18 cellular contexts compared by ENCODE assay signal in genomic region chr18:74203811-74204210, GRCh38. TPM values are rescaled to one million over a fixed set of nuclear protein-coding genes. Genes with fewer than 3 reads are reported as not detected.
A peak's percentile ranks its signal among the peaks of the same experiment; 100 is the strongest.
DNase-seq lines count a peak whose midpoint lies in the region; ATAC-seq, FAIRE-seq and TF ChIP-seq lines count a peak whose summit lies in the region.
"Had no signal": no experiment of that assay in that cellular context is flagged by ENCODE, and none has a peak within 500 bp of the region (broad histone marks: within the 10 kb centered on the region; RNA-seq: fewer than 3 reads in every experiment).

No MANE protein-coding gene starts in this region.

- H2BK5ac ChIP-seq in H1 (ENCODE audit: low read depth, low read length) = no peak overlapping the region
- H2BK5ac ChIP-seq in neuronal stem cell (ENCODE audit: low read length) = no peak overlapping the region

- TF ChIP-seq CTCF in heart left ventricle (IDR thresholded peaks at IDR 0.05) = no peak
- TF ChIP-seq CTCF in H1 (IDR thresholded peaks at IDR 0.05; ENCODE audit: control extremely low read depth in 1 of 3, insufficient read depth in 1 of 3, low read depth in 1 of 3, low read length in 3 of 3) = no peak
- no peak for TF ChIP-seq CTCF in MM.1S (IDR thresholded peaks at IDR 0.05; ENCODE audit: low read length)

- H3K79me1 ChIP-seq in H1 (ENCODE audit: low read depth, low read length) = no peaks in the 10 kb centered on the region
- H3K79me1 ChIP-seq in neuronal stem cell (ENCODE audit: low read depth, low read length) = no peaks in the 10 kb centered on the region

- ATAC-seq in left ventricle myocardium superior (peak; percentile 23), heart left ventricle (no peak), GM21367 (IDR thresholded peaks at IDR 0.05; ENCODE audit: unreplicated experiment) (no peak)
- ATAC-seq in activated CD4-positive, CD25-positive, alpha-beta regulatory T cell treated with anti-CD3 and anti-CD28 coated beads, Interleukin-2, amount 50 U/mL, for 24 hours = no peak
- ATAC-seq: HCT116 had no signal

- H3K4me2 ChIP-seq in H1 (ENCODE audit: insufficient read depth in 1 of 2, low read depth in 2 of 2, low read length in 2 of 2) (no peak overlapping the region), neuronal stem cell (ENCODE audit: insufficient read depth, low read length, poor library complexity, severe bottlenecking) (no peak overlapping the region), MM.1S (ENCODE audit: low read depth, low read length) (no peak overlapping the region)

- no peak overlapping the region for H3K23ac ChIP-seq in H1 (ENCODE audit: insufficient read length)
- no peak overlapping the region for H3K23ac ChIP-seq in neuronal stem cell (ENCODE audit: low read depth, low read length, poor library complexity)

- H2BK12ac ChIP-seq in H1 (ENCODE audit: low read depth, low read length) (no peak overlapping the region), neuronal stem cell (ENCODE audit: low read length) (peak overlapping the region; percentile 81)

- H3K23me2 ChIP-seq in H1 (ENCODE audit: low read depth, low read length) = no peaks in the 10 kb centered on the region

- H3K9me2 ChIP-seq in MM.1S (replicated peaks; ENCODE audit: insufficient read depth, low read length) = no peaks in the 10 kb centered on the region

- H2BK15ac ChIP-seq in H1 (ENCODE audit: low read length) = peak overlapping the region; percentile 35; the same call in 1 of the 2 replicates
- no peak overlapping the region for H2BK15ac ChIP-seq in neuronal stem cell (ENCODE audit: low read length)

- POLR2A ChIA-PET in H1 (lab: Charles Lee; ENCODE audit: partially characterized antibody) = interaction anchor here (0.7 kb wide), 1 partner anchor 76 kb away, joined by 3 read pairs; no protein-coding TSS in a partner anchor

- H3K18ac ChIP-seq in H1 (ENCODE audit: extremely low read depth, low read length) = no peak overlapping the region
- no peak overlapping the region for H3K18ac ChIP-seq in neuronal stem cell (ENCODE audit: low read length)

- no peak overlapping the region for H4K5ac ChIP-seq in H1 (ENCODE audit: insufficient read length, low read depth, low read length)

- H3K27ac ChIP-seq in heart left ventricle (no peak overlapping the region), H1 (ENCODE audit: low read depth, low read length) (no peak overlapping the region), neuronal stem cell (replicated peaks; ENCODE audit: low read length) (no peak overlapping the region), MM.1S (ENCODE audit: low read length) (no peak overlapping the region)

- H3K4me3 ChIP-seq in heart left ventricle (no peak overlapping the region), H1 (ENCODE audit: extremely low read depth in 1 of 4, insufficient read depth in 2 of 4, low read depth in 3 of 4, low read length in 4 of 4) (no peak overlapping the region), neuronal stem cell (ENCODE audit: low read length in 2 of 2) (peak overlapping the region in 1 of 2 donors; percentile 3), MM.1S (ENCODE audit: low read length) (no peak overlapping the region)

- FAIRE-seq in H1 (lab: Jason Lieb, UNC) = no peak
- FAIRE-seq: GM12892, GM19239, H54 had no signal

- H4K91ac ChIP-seq in H1 (replicated peaks; ENCODE audit: insufficient read length, low read length) = no peak overlapping the region
- H4K91ac ChIP-seq in neuronal stem cell (ENCODE audit: low read depth, low read length, poor library complexity) = no peak overlapping the region

- H3K36me3 ChIP-seq in heart left ventricle = no peaks in the 10 kb centered on the region
- no peaks in the 10 kb centered on the region for H3K36me3 ChIP-seq in H1 (ENCODE audit: control insufficient read depth in 2 of 4, insufficient read depth in 4 of 4, low read length in 3 of 4)
- H3K36me3 ChIP-seq in neuronal stem cell (replicated peaks in 1 of 2; ENCODE audit: control insufficient read depth in 2 of 2, insufficient read depth in 2 of 2, low read length in 2 of 2) = no peaks in the 10 kb centered on the region
- no peaks in the 10 kb centered on the region for H3K36me3 ChIP-seq in MM.1S (replicated peaks; ENCODE audit: insufficient read depth, low read length)
- H3K36me3 ChIP-seq: BE2C had no signal

- DNase-seq in left ventricle myocardium superior (no peak), heart left ventricle (no peak), H1 (ENCODE audit: low read depth in 1 of 2, low spot score in 2 of 2) (no peak), neuronal stem cell (ENCODE audit: low spot score) (no peak), ureter (ENCODE audit: low spot score) (peak; percentile 25), MM.1S (no peak)
- DNase-seq: BE2C; Caco-2; CD8-positive, alpha-beta memory T cell; DND-41; GDM1 had no signal

- H3K14ac ChIP-seq in H1 (ENCODE audit: insufficient read length) (no peak overlapping the region), neuronal stem cell (ENCODE audit: low read length) (peak overlapping the region; percentile 67)

- no peaks in the 10 kb centered on the region for H3F3A ChIP-seq in MM.1S (ENCODE audit: insufficient read depth, low read length)

- H4K8ac ChIP-seq in H1 (ENCODE audit: extremely low read depth, insufficient read depth, low read length) (no peak overlapping the region), neuronal stem cell (ENCODE audit: low read depth, low read length) (no peak overlapping the region)

- CTCF ChIA-PET in H1 (lab: Charles Lee; ENCODE audit: partially characterized antibody) = interaction anchor here (0.8 kb wide), 1 partner anchor 9 kb away, joined by 4 read pairs; no protein-coding TSS in a partner anchor

- TF ChIP-seq POLR2A in heart left ventricle (IDR thresholded peaks at IDR 0.05) = no peak
- no peak for TF ChIP-seq POLR2A in H1 (IDR thresholded peaks at IDR 0.05; ENCODE audit: control extremely low read depth in 1 of 2, low read depth in 2 of 2, low read length in 2 of 2)

- H2AK5ac ChIP-seq in H1 (ENCODE audit: low read depth, low read length) (no peak overlapping the region), neuronal stem cell (ENCODE audit: low read depth, low read length) (no peak overlapping the region)

- no peak for TF ChIP-seq EP300 in H1 (IDR thresholded peaks at IDR 0.05; ENCODE audit: borderline replicate concordance in 1 of 2, low read depth in 2 of 2, low read length in 2 of 2)

- no peaks in the 10 kb centered on the region for H3K79me2 ChIP-seq in H1 (ENCODE audit: control insufficient read depth in 1 of 2, insufficient read depth in 2 of 2, low read length in 2 of 2)
- H3K79me2 ChIP-seq in MM.1S (ENCODE audit: low read length) = no peaks in the 10 kb centered on the region

- no peaks in the 10 kb centered on the region for H3K27me3 ChIP-seq in heart left ventricle
- H3K27me3 ChIP-seq in H1 (replicated peaks in 1 of 4; ENCODE audit: control insufficient read depth in 3 of 4, extremely low read depth in 1 of 4, insufficient read depth in 3 of 4, low read length in 3 of 4) = no peaks in the 10 kb centered on the region
- H3K27me3 ChIP-seq in neuronal stem cell (ENCODE audit: control insufficient read depth in 3 of 3, insufficient read depth in 3 of 3, low read depth in 1 of 3, low read length in 3 of 3) = peaks cover 0 to 11% (median 0%) of the 10 kb centered on the region in 3 experiments
- H3K27me3 ChIP-seq in MM.1S (replicated peaks; ENCODE audit: insufficient read depth, low read length) = no peaks in the 10 kb centered on the region
- H3K27me3 ChIP-seq: BE2C had no signal

- intact Hi-C loops in left ventricle myocardium superior (cut with micrococcal nuclease) = no loop called here
- intact Hi-C loops in heart left ventricle (cut with DNase I) = loop anchor here in 1 of 10 donors (5.0 kb wide), 1 partner anchor 348 kb away; no protein-coding TSS in a partner anchor

- H2BK120ac ChIP-seq in H1 (replicated peaks; ENCODE audit: low read depth, low read length) (no peak overlapping the region), neuronal stem cell (ENCODE audit: low read depth, low read length) (no peak overlapping the region)

- no peaks in the 10 kb centered on the region for H3K9me3 ChIP-seq in heart left ventricle
- no peaks in the 10 kb centered on the region; a peak in 1 of 4 replicates for H3K9me3 ChIP-seq in H1 (ENCODE audit: insufficient read depth in 2 of 2, low read depth in 1 of 2, low read length in 1 of 2)
- H3K9me3 ChIP-seq in neuronal stem cell (replicated peaks in 1 of 2; ENCODE audit: control insufficient read depth in 2 of 2, insufficient read depth in 1 of 2, low read depth in 1 of 2, low read length in 2 of 2) = peaks cover 0 to 3% of the 10 kb centered on the region in 2 donors
- no peaks in the 10 kb centered on the region for H3K9me3 ChIP-seq in MM.1S (replicated peaks; ENCODE audit: insufficient read depth, low read length)
- H3K9me3 ChIP-seq: BE2C, Caco-2 had no signal

- no peak overlapping the region for H3K4ac ChIP-seq in H1 (replicated peaks; ENCODE audit: insufficient read length, low read depth, low read length)
- no peak overlapping the region for H3K4ac ChIP-seq in neuronal stem cell (ENCODE audit: low read length)

- no peak for TF ChIP-seq RAD21 in H1 (IDR thresholded peaks at IDR 0.05 in 1 of 2, conservative IDR thresholded peaks at IDR 0.05 in 1 of 2; ENCODE audit: low read depth in 2 of 2, low read length in 2 of 2)

- no peaks in the 10 kb centered on the region for H4K20me1 ChIP-seq in H1 (replicated peaks in 1 of 2; ENCODE audit: control insufficient read depth in 1 of 2, insufficient read depth in 2 of 2, low read length in 2 of 2)
- H4K20me1 ChIP-seq in MM.1S (ENCODE audit: insufficient read depth, low read length) = no peaks in the 10 kb centered on the region

- H3K4me1 ChIP-seq in heart left ventricle = peaks cover 0 to 8% (median 0%) of the 10 kb centered on the region in 12 donors
- no peaks in the 10 kb centered on the region; a peak in 1 of 7 replicates for H3K4me1 ChIP-seq in H1 (replicated peaks in 1 of 4; ENCODE audit: control insufficient read depth in 3 of 4, insufficient read depth in 4 of 4, low read length in 3 of 4)
- no peaks in the 10 kb centered on the region for H3K4me1 ChIP-seq in neuronal stem cell (ENCODE audit: control insufficient read depth in 2 of 2, insufficient read depth in 1 of 2, low read depth in 1 of 2, low read length in 2 of 2)
- H3K4me1 ChIP-seq in MM.1S (ENCODE audit: low read length) = no peaks in the 10 kb centered on the region
- H3K4me1 ChIP-seq: BE2C had no signal

- H3K9ac ChIP-seq in H1 (replicated peaks in 1 of 4; ENCODE audit: extremely low read depth in 1 of 4, low read depth in 3 of 4, low read length in 3 of 4) = no peak overlapping the region
- H3K9ac ChIP-seq in neuronal stem cell (ENCODE audit: low read depth, low read length, poor library complexity) = peak overlapping the region; percentile 30
- H3K9ac ChIP-seq in MM.1S (ENCODE audit: low read length) = no peak overlapping the region

- H3K56ac ChIP-seq in H1 (replicated peaks; ENCODE audit: insufficient read length, low read depth, low read length) = no peak overlapping the region

- H2BK20ac ChIP-seq in H1 (ENCODE audit: low read length) = no peak overlapping the region

- WGBS in heart left ventricle, 4 donors = 39 to 59% (median 53%) methylated on average over 7 of the region's 7 CpGs
- 72% methylated on average over 7 of the region's 7 CpGs; no CpG with 5 or more reads in 1 of the 2 experiments for WGBS in H1 (ENCODE audit: extremely low coverage in 1 of 2, insufficient coverage in 1 of 2, insufficient read length in 1 of 2, insufficient replicate concordance in 2 of 2, low coverage in 1 of 2, low lambda C conversion rate in 2 of 2, missing lambda C conversion rate in 1 of 2), 2 experiments
- WGBS in neuronal stem cell (ENCODE audit: extremely low coverage in 2 of 2, insufficient read length in 2 of 2, insufficient replicate concordance in 1 of 2), 2 donors = no CpG with 5 or more reads among the region's 7 CpGs

- no peak overlapping the region for H2AFZ ChIP-seq in H1 (ENCODE audit: low read length)
- H2AFZ ChIP-seq in neuronal stem cell (ENCODE audit: low read length) = no peak overlapping the region
- H2AFZ ChIP-seq in MM.1S (ENCODE audit: low read length) = no peak overlapping the region

RNA-seq across cellular contexts. Expression of gene TIMM21, which starts 55.5 kb away (rescaled TPM):
- 163 TPM for total RNA-seq in left ventricle myocardium superior
- 100 to 1,000 TPM in 5 of 9 donors, 10 to 100 TPM in 4; 65.0 to 139 (median 110) TPM for total RNA-seq in heart left ventricle
- 100 to 1,000 TPM in 1 of 2 donors, 10 to 100 TPM in 1; 89.7 to 114 TPM for polyA plus RNA-seq in heart left ventricle
- 43.8 and 46.3 TPM in 2 replicates for total RNA-seq in H1 (2021; fragmentation: NEBNext Ultra II Directional; extraction: Animal tissue kit (Norgen Biotek cat#: 25700))
- polyA plus RNA-seq in H1 (2011; rRNA removed) = 17.6 and 27.9 TPM in 2 replicates
- 41.9 TPM for polyA plus RNA-seq in H1 (2011; cell fraction: cytosol; rRNA removed)
- polyA plus RNA-seq in H1 (2011; cell fraction: nucleus; rRNA removed) = 21.7 TPM
- polyA plus RNA-seq in H1 (2012, experiment 1 of 2) = 45.8 to 82.6 TPM (median 47.0 TPM) in 4 replicates
- 3.5 TPM for polyA plus RNA-seq in H1 (2012, experiment 2 of 2)
- 33.2 TPM for polyA plus RNA-seq in H1 (2013, experiment 1 of 2)
- polyA plus RNA-seq in H1 (2013, experiment 2 of 2) = 34.8 TPM
- polyA minus RNA-seq in H1 (2011; rRNA and poly(A)+ RNA removed) = 30.6 and 37.6 TPM in 2 replicates
- 16.1 TPM for polyA minus RNA-seq in H1 (2011; cell fraction: cytosol; rRNA and poly(A)+ RNA removed)
- 14.3 TPM for polyA minus RNA-seq in H1 (2011; cell fraction: nucleus; rRNA and poly(A)+ RNA removed)
- 17.2 TPM for polyA plus RNA-seq in neuronal stem cell (2013, experiment 1 of 2)
- polyA plus RNA-seq in neuronal stem cell (2013, experiment 2 of 2) = 18.9 TPM
- total RNA-seq in ureter = 36.0 TPM

RNA-seq across cellular contexts. Expression of gene FBXO15, which starts 56.2 kb away (rescaled TPM):
- total RNA-seq in left ventricle myocardium superior (not detected), heart left ventricle (under 1 TPM in 6 of 9 donors, not detected in 3; 0.15 to 0.84 (median 0.47) TPM), ureter (2.2 TPM)
- polyA plus RNA-seq in heart left ventricle (under 1 TPM; 0.10 to 0.38 TPM), H1 (2011; rRNA removed) (0.75 and 0.85 TPM in 2 replicates)
- 0.46 and 0.84 TPM in 2 replicates for total RNA-seq in H1 (2021; fragmentation: NEBNext Ultra II Directional; extraction: Animal tissue kit (Norgen Biotek cat#: 25700))
- polyA plus RNA-seq in H1 (2011; cell fraction: cytosol; rRNA removed) = 0.96 TPM
- polyA plus RNA-seq in H1 (2011; cell fraction: nucleus; rRNA removed) = 1.2 TPM
- polyA plus RNA-seq in H1 (2012, experiment 1 of 2) = 0.35 to 1.4 TPM (median 0.95 TPM) in 4 replicates
- 0.56 TPM for polyA plus RNA-seq in H1 (2012, experiment 2 of 2)
- 0.81 TPM for polyA plus RNA-seq in H1 (2013, experiment 1 of 2)
- polyA plus RNA-seq in H1 (2013, experiment 2 of 2) = 0.98 TPM
- polyA minus RNA-seq in H1 (2011; rRNA and poly(A)+ RNA removed) = 0.73 and 2.5 TPM in 2 replicates
- not detected for polyA minus RNA-seq in H1 (2011; cell fraction: cytosol; rRNA and poly(A)+ RNA removed)
- 1.2 TPM for polyA minus RNA-seq in H1 (2011; cell fraction: nucleus; rRNA and poly(A)+ RNA removed)
- polyA plus RNA-seq in neuronal stem cell (2013, experiment 1 of 2) = 2.6 TPM
- 2.5 TPM for polyA plus RNA-seq in neuronal stem cell (2013, experiment 2 of 2)
- polyA plus RNA-seq: CD14-positive monocyte had no signal
